Comparison of ENCODE assay signal across 22 cellular contexts in the genomic region with DNA sequence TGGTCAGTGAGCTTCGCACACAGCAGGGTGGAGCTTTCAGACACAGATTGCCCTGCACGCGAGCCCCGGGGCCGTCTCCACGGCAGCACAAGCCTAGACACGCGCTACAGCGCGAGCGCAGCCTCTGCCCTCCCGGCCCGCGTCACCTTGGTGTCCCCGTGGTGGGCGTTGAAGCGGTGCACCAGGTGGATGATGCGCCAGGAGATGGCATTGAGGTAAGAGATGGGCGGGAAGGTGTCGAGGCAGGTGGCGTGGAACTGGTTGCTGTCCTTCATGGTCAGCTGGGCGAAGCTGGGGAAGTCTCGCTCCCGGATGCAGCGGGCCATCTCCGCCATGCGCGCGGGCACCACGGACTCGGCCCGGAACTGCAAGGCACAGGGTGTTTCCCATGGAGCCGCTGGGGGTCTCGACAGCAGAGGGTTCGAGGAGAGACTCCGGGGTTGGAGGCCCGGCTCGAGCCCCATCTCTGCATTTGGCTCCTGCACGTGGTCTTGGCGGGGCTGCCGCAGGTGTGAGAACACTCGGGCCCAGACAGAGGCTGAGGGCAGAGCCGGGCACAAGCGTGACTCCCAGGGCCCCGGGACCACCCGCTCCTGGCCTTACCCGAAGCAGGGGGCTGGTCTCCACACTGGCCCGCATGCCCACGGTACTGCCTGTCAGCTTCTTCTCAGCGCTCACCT. TPM values are rescaled to one million over a fixed set of nuclear protein-coding genes. Genes with fewer than 3 reads are reported as not detected.
"Had no signal": no experiment of that assay in that cellular context is flagged by ENCODE, and none has a peak within 500 bp of the region (broad histone marks: within the 10 kb centered on the region; RNA-seq: fewer than 3 reads in every experiment).

No MANE protein-coding gene starts in this region.

- H3K9me3 Mint-ChIP-seq: activated T-helper 2 cell treated with anti-CD3 and anti-CD28 coated beads, Interferon-gamma antibody, Interleukin-2, Interleukin-4, amounts not matched to agents 10 μg/mL and 5 μg/mL and 100 μg/mL, durations not matched to agents 14 hours and 24 hours and 36 hours; brain; endodermal cell; nephron; T-helper 2 cell treated with Interferon-gamma antibody and Interleukin-4, amounts not matched to agents 5 μg/mL and 100 μg/mL, for 36 hours had no signal

- H3K27ac Mint-ChIP-seq: activated T-helper 2 cell treated with anti-CD3 and anti-CD28 coated beads, Interferon-gamma antibody, Interleukin-2, Interleukin-4, amounts not matched to agents 10 μg/mL and 5 μg/mL and 100 μg/mL, durations not matched to agents 14 hours and 24 hours and 36 hours; brain; endodermal cell; nephron; T-helper 2 cell treated with Interferon-gamma antibody and Interleukin-4, amounts not matched to agents 5 μg/mL and 100 μg/mL, for 36 hours had no signal

- H3K27ac ChIP-seq: ovary, thyroid gland, vagina had no signal

- H3K9me3 ChIP-seq: ovary, thyroid gland, vagina had no signal

- DNase-seq: activated CD8-positive, alpha-beta memory T cell treated with anti-CD3 and anti-CD28 coated beads for 24 hours; activated naive CD4-positive, alpha-beta T cell treated with anti-CD3 and anti-CD28 coated beads, Interleukin-2, amount 50 U/mL, for 16 hours; amygdala; cerebellar nuclear complex; endodermal cell; erythroblast; hippocampal formation; left cardiac atrium; ovary; retina; stimulated activated CD4-positive, alpha-beta T cell treated with anti-CD3 and anti-CD28 coated beads, Interleukin-4, amount 100 ng/mL, for 4 hours; thyroid gland had no signal

- H3K4me1 Mint-ChIP-seq: endodermal cell, nephron had no signal

- ATAC-seq: left cardiac atrium had no signal

- H3K27me3 Mint-ChIP-seq: brain had no signal

- H3K36me3 ChIP-seq: ovary, thyroid gland, vagina had no signal

- H3K4me3 Mint-ChIP-seq: brain; endodermal cell; nephron; T-helper 2 cell treated with Interferon-gamma antibody and Interleukin-4, amounts not matched to agents 5 μg/mL and 100 μg/mL, for 36 hours had no signal

- H3K4me3 ChIP-seq: ovary, thyroid gland, vagina had no signal

- H3K27me3 ChIP-seq: ovary, thyroid gland, vagina had no signal

RNA-seq across cellular contexts. Expression of a gene that starts 16.8 kb away (rescaled TPM):
- total RNA-seq: activated T-helper 2 cell treated with anti-CD3 and anti-CD28 coated beads, Interferon-gamma antibody, Interleukin-2, Interleukin-4, amounts not matched to agents 10 μg/mL and 5 μg/mL and 100 μg/mL, durations not matched to agents 14 hours and 24 hours and 36 hours; dermis microvascular lymphatic vessel endothelial cell; endodermal cell; glomerular endothelial cell; left cardiac atrium; lung microvascular endothelial cell; mucosa of gallbladder; ovary; skeletal muscle tissue; thyroid gland; vagina had no signal
- polyA plus RNA-seq: ovary had no signal

RNA-seq across cellular contexts. Expression of a gene that starts 31.1 kb away (rescaled TPM):
- total RNA-seq: vagina had no signal
